In the genomic region with DNA sequence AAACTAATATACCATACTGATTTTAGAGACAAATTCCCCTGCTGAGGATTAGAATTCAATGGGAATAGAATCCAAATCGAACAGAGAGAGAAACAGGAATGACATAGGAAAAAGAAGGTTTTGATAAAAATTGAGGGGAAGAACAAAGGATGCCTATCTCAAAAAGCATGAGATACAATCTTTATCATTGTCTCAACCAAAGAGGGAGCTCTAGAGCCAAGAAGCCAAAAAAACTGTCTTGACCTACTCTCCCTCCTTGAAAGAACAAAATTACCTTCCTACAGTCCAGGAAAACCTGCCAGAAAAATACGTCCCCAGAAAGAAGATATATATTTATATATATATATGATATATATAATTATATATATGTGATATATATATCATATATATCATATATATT, we compare ENCODE assay signal across 13 cellular contexts. TPM values are rescaled to one million over a fixed set of nuclear protein-coding genes. Genes with fewer than 3 reads are reported as not detected.
A peak's percentile ranks its signal among the peaks of the same experiment; 100 is the strongest.
DNase-seq lines count a peak whose midpoint lies in the region; ATAC-seq, FAIRE-seq and TF ChIP-seq lines count a peak whose summit lies in the region.
"Had no signal": no experiment of that assay in that cellular context is flagged by ENCODE, and none has a peak within 500 bp of the region (broad histone marks: within the 10 kb centered on the region; RNA-seq: fewer than 3 reads in every experiment).

No MANE protein-coding gene starts in this region.

- BruUV-seq in endothelial cell of umbilical vein (replicated peaks; lab: Mats Ljungman, UMichigan), result no TSS peak

- H3K36me3 ChIP-seq in endothelial cell of umbilical vein (ENCODE audit: control insufficient read depth in 2 of 2, extremely low read depth in 1 of 2, insufficient read depth in 2 of 2, low read length in 2 of 2) (no peaks in the 10 kb centered on the region), HAP-1 (replicated peaks) (no peaks in the 10 kb centered on the region)

- POLR2A ChIA-PET in endothelial cell of umbilical vein (lab: Charles Lee), result no interaction called here

- H3K9ac ChIP-seq in endothelial cell of umbilical vein (replicated peaks; ENCODE audit: extremely low read depth, insufficient read depth, low read length), result no peak overlapping the region

- H3K27me3 ChIP-seq in endothelial cell of umbilical vein (ENCODE audit: control insufficient read depth in 2 of 2, insufficient read depth in 2 of 2, low read length in 2 of 2) (peaks cover 0 to 3% of the 10 kb centered on the region in 2 experiments), HAP-1 (ENCODE audit: low read depth) (peaks cover 4% of the 10 kb centered on the region; the same call in 1 of the 2 replicates)

- peaks cover 7% of the 10 kb centered on the region for H3K4me1 Mint-ChIP-seq in activated T-helper 2 cell treated with anti-CD3 and anti-CD28 coated beads, Interferon-gamma antibody, Interleukin-2, Interleukin-4, amounts not matched to agents 10 μg/mL and 5 μg/mL and 100 μg/mL, durations not matched to agents 14 hours and 24 hours and 36 hours (ENCODE audit: low read depth)

- TF ChIP-seq POLR2A in endothelial cell of umbilical vein (IDR thresholded peaks at IDR 0.05; ENCODE audit: low read depth, low read length), result no peak

- H3K4me1 ChIP-seq in endothelial cell of umbilical vein (ENCODE audit: control insufficient read depth, extremely low read depth, insufficient read depth, low read length), result no peaks in the 10 kb centered on the region
- H3K4me1 ChIP-seq in HAP-1, result no peaks in the 10 kb centered on the region

- H2AFZ ChIP-seq in endothelial cell of umbilical vein (ENCODE audit: low read depth, low read length), result no peak overlapping the region

- H3K9me3 ChIP-seq in endothelial cell of umbilical vein (replicated peaks; ENCODE audit: control insufficient read depth, insufficient read depth, low read length), result no peaks in the 10 kb centered on the region
- H3K9me3 ChIP-seq in HAP-1, result no peaks in the 10 kb centered on the region

- no peak for ATAC-seq in HG02642 (IDR thresholded peaks at IDR 0.05; ENCODE audit: poor library complexity, unreplicated experiment)
- ATAC-seq: activated CD8-positive, alpha-beta memory T cell treated with anti-CD3 and anti-CD28 coated beads, Interleukin-2, amount 10 ng/mL, durations not matched to agents 7 days and 5 days had no signal

- no peak overlapping the region for H3K4me3 Mint-ChIP-seq in activated T-helper 2 cell treated with anti-CD3 and anti-CD28 coated beads, Interferon-gamma antibody, Interleukin-2, Interleukin-4, amounts not matched to agents 10 μg/mL and 5 μg/mL and 100 μg/mL, durations not matched to agents 14 hours and 24 hours and 36 hours (ENCODE audit: low read depth)
- H3K4me3 Mint-ChIP-seq: activated CD8-positive, alpha-beta memory T cell treated with anti-CD3 and anti-CD28 coated beads, Interleukin-2, amount 10 ng/mL, durations not matched to agents 7 days and 5 days; CD4-positive, alpha-beta T cell had no signal

- peaks cover under 1% of the 10 kb centered on the region for H3K27me3 Mint-ChIP-seq in activated T-helper 2 cell treated with anti-CD3 and anti-CD28 coated beads, Interferon-gamma antibody, Interleukin-2, Interleukin-4, amounts not matched to agents 10 μg/mL and 5 μg/mL and 100 μg/mL, durations not matched to agents 14 hours and 24 hours and 36 hours (ENCODE audit: low read depth)

- no peaks in the 10 kb centered on the region for H3K9me1 ChIP-seq in endothelial cell of umbilical vein (replicated peaks; ENCODE audit: control insufficient read depth, extremely low read depth, insufficient read depth, low read length)

- intact Hi-C loops in endothelial cell of umbilical vein (cut with micrococcal nuclease), result no loop called here
- intact Hi-C loops in activated T-helper 2 cell treated with anti-CD3 and anti-CD28 coated beads, Interferon-gamma antibody, Interleukin-2, Interleukin-4, amounts not matched to agents 10 μg/mL and 5 μg/mL and 100 μg/mL, durations not matched to agents 14 hours and 24 hours and 36 hours (cut with micrococcal nuclease), result no loop called here

- FAIRE-seq in endothelial cell of umbilical vein (lab: Jason Lieb, UNC), result peak; percentile 55

- DNase-seq in EH (ENCODE audit: low read depth), result peak; percentile 1
- DNase-seq in GM20000 (ENCODE audit: low spot score), result peak; percentile 11
- peak; percentile 1 for DNase-seq in MV-4-11 (lab: John Stamatoyannopoulos, UW)
- DNase-seq in endothelial cell of umbilical vein (ENCODE audit: low read depth, low spot score), result no peak
- DNase-seq in HAP-1 (ENCODE audit: low spot score in 2 of 2), result no peak
- no peak for DNase-seq in amygdala (lab: John Stamatoyannopoulos, UW)
- DNase-seq in activated T-helper 2 cell treated with anti-CD3 and anti-CD28 coated beads, Interferon-gamma antibody, Interleukin-2, Interleukin-4, amounts not matched to agents 10 μg/mL and 5 μg/mL and 100 μg/mL, durations not matched to agents 14 hours and 24 hours and 36 hours (ENCODE audit: low spot score), result no peak
- DNase-seq: activated CD8-positive, alpha-beta memory T cell treated with anti-CD3 and anti-CD28 coated beads, Interleukin-2, amount 10 ng/mL, durations not matched to agents 7 days and 5 days; CD4-positive, alpha-beta T cell; mammary epithelial cell; stimulated activated CD4-positive, alpha-beta T cell treated with anti-CD3 and anti-CD28 coated beads, Interleukin-2, amount 100 ng/mL, for 24 hours; stimulated activated naive CD4-positive, alpha-beta T cell treated with Interleukin-2 at 50 U/mL for 16 hours had no signal

- no peak overlapping the region for H3K27ac ChIP-seq in endothelial cell of umbilical vein (ENCODE audit: insufficient read depth, low read depth, low read length)

- no peak overlapping the region for H3K4me3 ChIP-seq in endothelial cell of umbilical vein (replicated peaks in 1 of 3; ENCODE audit: insufficient read depth in 1 of 3, low read depth in 1 of 3, low read length in 3 of 3)
- no peak overlapping the region for H3K4me3 ChIP-seq in HAP-1

- no peak overlapping the region for H3K27ac Mint-ChIP-seq in activated T-helper 2 cell treated with anti-CD3 and anti-CD28 coated beads, Interferon-gamma antibody, Interleukin-2, Interleukin-4, amounts not matched to agents 10 μg/mL and 5 μg/mL and 100 μg/mL, durations not matched to agents 14 hours and 24 hours and 36 hours
- H3K27ac Mint-ChIP-seq: activated CD8-positive, alpha-beta memory T cell treated with anti-CD3 and anti-CD28 coated beads, Interleukin-2, amount 10 ng/mL, durations not matched to agents 7 days and 5 days; CD4-positive, alpha-beta T cell had no signal

- no peak overlapping the region for H3K4me2 ChIP-seq in endothelial cell of umbilical vein (ENCODE audit: insufficient read depth, low read length)

- H3K9me3 Mint-ChIP-seq in activated T-helper 2 cell treated with anti-CD3 and anti-CD28 coated beads, Interferon-gamma antibody, Interleukin-2, Interleukin-4, amounts not matched to agents 10 μg/mL and 5 μg/mL and 100 μg/mL, durations not matched to agents 14 hours and 24 hours and 36 hours, result no peaks in the 10 kb centered on the region
- H3K9me3 Mint-ChIP-seq: CD4-positive, alpha-beta T cell had no signal

- dilution Hi-C loops in endothelial cell of umbilical vein (cut with MboI; ENCODE audit: extremely low pct_ligation_motif_present, low sequenced_read_pairs), result no loop called here

- peak; percentile 27 for TF ChIP-seq CTCF in GM20000 (IDR thresholded peaks at IDR 0.05; ENCODE audit: extremely low read depth, missing control alignments)
- peak in 1 of 2 donors; percentile 5 for TF ChIP-seq CTCF in endothelial cell of umbilical vein (IDR thresholded peaks at IDR 0.05; ENCODE audit: extremely low read depth in 1 of 2, insufficient read depth in 1 of 2, low read depth in 1 of 2, low read length in 2 of 2)

- H4K20me1 ChIP-seq in endothelial cell of umbilical vein (replicated peaks; ENCODE audit: control insufficient read depth, extremely low read depth, insufficient read depth, low read length), result no peaks in the 10 kb centered on the region

- in situ Hi-C loops in HAP-1 (cut with MboI; ENCODE audit: low sequenced_read_pairs), result no loop called here

- H3K79me2 ChIP-seq in endothelial cell of umbilical vein (ENCODE audit: control insufficient read depth, insufficient read depth, low read length), result no peaks in the 10 kb centered on the region

- CTCF ChIA-PET in endothelial cell of umbilical vein (lab: Charles Lee), result interaction anchor here (0.8 to 1.0 kb wide), 5 partner anchors 15 to 119 kb away, joined by 3 to 5 read pairs (median 3); no protein-coding TSS in a partner anchor

- H3K36me3 Mint-ChIP-seq in activated T-helper 2 cell treated with anti-CD3 and anti-CD28 coated beads, Interferon-gamma antibody, Interleukin-2, Interleukin-4, amounts not matched to agents 10 μg/mL and 5 μg/mL and 100 μg/mL, durations not matched to agents 14 hours and 24 hours and 36 hours (ENCODE audit: low read depth), result no peaks in the 10 kb centered on the region
- H3K36me3 Mint-ChIP-seq: activated CD8-positive, alpha-beta memory T cell treated with anti-CD3 and anti-CD28 coated beads, Interleukin-2, amount 10 ng/mL, durations not matched to agents 7 days and 5 days had no signal

TF ChIP-seq in endothelial cell of umbilical vein, 7 proteins besides CTCF, POLR2A, EP300 and RAD21 (continues in another document):
- TF ChIP-seq EZH2 (IDR thresholded peaks at IDR 0.05; ENCODE audit: borderline replicate concordance, low read depth, low read length, severe bottlenecking), result no peak
- TF ChIP-seq FOS (IDR thresholded peaks at IDR 0.05; ENCODE audit: borderline replicate concordance, insufficient read depth, low read length), result no peak
- TF ChIP-seq GATA2 (IDR thresholded peaks at IDR 0.05; ENCODE audit: insufficient read depth, insufficient read length, low read depth, low read length), result no peak
- TF ChIP-seq, protein P1, sequence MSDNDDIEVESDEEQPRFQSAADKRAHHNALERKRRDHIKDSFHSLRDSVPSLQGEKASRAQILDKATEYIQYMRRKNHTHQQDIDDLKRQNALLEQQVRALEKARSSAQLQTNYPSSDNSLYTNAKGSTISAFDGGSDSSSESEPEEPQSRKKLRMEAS (IDR thresholded peaks at IDR 0.05; ENCODE audit: insufficient read depth, insufficient read length), result no peak
- no peak for TF ChIP-seq JUN (IDR thresholded peaks at IDR 0.05; ENCODE audit: borderline replicate concordance, insufficient read depth, insufficient read length, low read depth)
- no peak for TF ChIP-seq POLR2AphosphoS5 (IDR thresholded peaks at IDR 0.05; ENCODE audit: insufficient read depth, low read depth, low read length)

RNA-seq across cellular contexts. Expression of a gene that starts 39.2 kb away (rescaled TPM):
- 9.1 and 9.5 TPM in 2 replicates for total RNA-seq in endothelial cell of umbilical vein
- polyA plus RNA-seq in endothelial cell of umbilical vein, result 0.64 and 1.8 TPM in 2 replicates
- 0.43 and 0.65 TPM in 2 replicates for polyA plus RNA-seq in endothelial cell of umbilical vein (2011; cell fraction: cytosol; rRNA removed)
- polyA plus RNA-seq in endothelial cell of umbilical vein (2011; cell fraction: nucleus; rRNA removed), result 9.3 and 11.6 TPM in 2 replicates
- 1.7 and 1.8 TPM in 2 replicates for polyA plus RNA-seq in endothelial cell of umbilical vein (2012)
- polyA minus RNA-seq in endothelial cell of umbilical vein, result 6.3 and 7.2 TPM in 2 replicates
- 2.9 TPM for polyA minus RNA-seq in endothelial cell of umbilical vein (2011; cell fraction: cytosol; rRNA and poly(A)+ RNA removed)
- polyA minus RNA-seq in endothelial cell of umbilical vein (2011; cell fraction: nucleus; rRNA and poly(A)+ RNA removed), result 42.9 and 44.5 TPM in 2 replicates
- 32.5 and 32.8 TPM in 2 replicates for total RNA-seq in activated T-helper 2 cell treated with anti-CD3 and anti-CD28 coated beads, Interferon-gamma antibody, Interleukin-2, Interleukin-4, amounts not matched to agents 10 μg/mL and 5 μg/mL and 100 μg/mL, durations not matched to agents 14 hours and 24 hours and 36 hours

Comparison
In these comparisons a context has a peak if more than half of its experiments do, and no peak if none do; other contexts are left out.
1. DNase-seq: peak in EH (single experiment), GM20000 (single experiment) and MV-4-11 (single experiment); none in endothelial cell of umbilical vein (single experiment), HAP-1 (0 of 2), amygdala (0 of 56) and activated T-helper 2 cell treated with anti-CD3 and anti-CD28 coated beads, Interferon-gamma antibody, Interleukin-2, Interleukin-4, amounts not matched to agents 10 μg/mL and 5 μg/mL and 100 μg/mL, durations not matched to agents 14 hours and 24 hours and 36 hours (single experiment).